13 cellular contexts compared by ENCODE assay signal in the genomic region with DNA sequence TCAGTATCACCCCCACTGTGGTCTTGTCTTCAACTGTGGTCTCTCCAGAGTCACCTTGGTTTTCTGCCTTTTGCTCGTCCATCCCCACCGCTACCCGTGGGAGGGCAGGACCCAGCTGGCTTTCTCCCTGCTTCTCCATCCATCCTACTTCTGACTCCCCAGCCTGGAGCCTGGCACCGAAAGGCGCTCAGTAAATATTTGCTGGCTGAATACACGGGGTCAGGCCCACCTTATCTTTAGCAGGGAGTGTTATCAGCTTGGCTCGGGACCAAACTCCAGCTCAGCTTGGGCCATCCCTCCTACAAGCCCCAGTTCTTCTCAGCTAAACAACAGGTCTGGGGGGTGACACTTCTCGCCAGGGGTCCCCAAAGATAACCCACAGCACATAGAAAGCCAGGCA.
DNase-seq lines count a peak whose midpoint lies in the region; ATAC-seq lines count a peak whose summit lies in the region.
"Had no signal": no experiment of that assay in that cellular context is flagged by ENCODE, and none has a peak within 500 bp of the region (broad histone marks: within the 10 kb centered on the region; RNA-seq: fewer than 3 reads in every experiment).

No MANE protein-coding gene starts in this region.

- peak overlapping the region; percentile 14 for H3K27ac ChIP-seq in effector memory CD4-positive, alpha-beta T cell (ENCODE audit: insufficient read depth, low read length, poor library complexity, severe bottlenecking)
- no peak overlapping the region for H3K27ac ChIP-seq in neuronal stem cell (replicated peaks; ENCODE audit: low read length)
- H3K27ac ChIP-seq: parathyroid adenoma, suprapubic skin had no signal

- peaks cover 1% of the 10 kb centered on the region for H3K36me3 Mint-ChIP-seq in activated CD4-positive, alpha-beta T cell treated with anti-CD3 and anti-CD28 coated beads, Interleukin-2, amount 10 ng/mL, durations not matched to agents 24 days and 14 days (ENCODE audit: low read depth)
- H3K36me3 Mint-ChIP-seq in activated CD4-positive, alpha-beta T cell treated with anti-CD3 and anti-CD28 coated beads for 36 hours (ENCODE audit: low read depth): no peaks in the 10 kb centered on the region

- peaks cover 32% of the 10 kb centered on the region for H3K27me3 Mint-ChIP-seq in activated CD4-positive, alpha-beta T cell treated with anti-CD3 and anti-CD28 coated beads, Interleukin-2, amount 10 ng/mL, durations not matched to agents 24 days and 14 days
- peaks cover 11% of the 10 kb centered on the region for H3K27me3 Mint-ChIP-seq in activated CD4-positive, alpha-beta T cell treated with anti-CD3 and anti-CD28 coated beads for 36 hours

- H3K36me3 ChIP-seq in effector memory CD4-positive, alpha-beta T cell (ENCODE audit: control insufficient read depth, insufficient read depth, low read length): no peaks in the 10 kb centered on the region
- H3K36me3 ChIP-seq in neuronal stem cell (replicated peaks in 1 of 2; ENCODE audit: control insufficient read depth in 2 of 2, insufficient read depth in 2 of 2, low read length in 2 of 2): no peaks in the 10 kb centered on the region
- H3K36me3 ChIP-seq: suprapubic skin had no signal

- H3K4me1 ChIP-seq in effector memory CD4-positive, alpha-beta T cell (ENCODE audit: control insufficient read depth, insufficient read depth, low read length, poor library complexity, severe bottlenecking): peaks cover 65% of the 10 kb centered on the region
- no peaks in the 10 kb centered on the region for H3K4me1 ChIP-seq in neuronal stem cell (ENCODE audit: control insufficient read depth in 2 of 2, insufficient read depth in 1 of 2, low read depth in 1 of 2, low read length in 2 of 2)

- H3K4me2 ChIP-seq in neuronal stem cell (ENCODE audit: insufficient read depth, low read length, poor library complexity, severe bottlenecking): no peak overlapping the region

- intact Hi-C loops in activated CD4-positive, alpha-beta T cell treated with anti-CD3 and anti-CD28 coated beads, Interleukin-2, amount 10 ng/mL, durations not matched to agents 24 days and 14 days (cut with micrococcal nuclease): loop anchor here (10.0 kb wide), 1 partner anchor 62 kb away; the partner anchor contains the start of gene KLF2
- intact Hi-C loops in activated CD4-positive, alpha-beta T cell treated with anti-CD3 and anti-CD28 coated beads for 36 hours (cut with DNase I, micrococcal nuclease): no loop called here

- no peak for DNase-seq in activated CD4-positive, alpha-beta T cell treated with anti-CD3 and anti-CD28 coated beads, Interleukin-2, amount 10 ng/mL, durations not matched to agents 24 days and 14 days
- no peak for DNase-seq in activated CD4-positive, alpha-beta T cell treated with anti-CD3 and anti-CD28 coated beads for 36 hours
- peak; percentile 83 for DNase-seq in NCI-H1092 (lab: John Stamatoyannopoulos, UW)
- DNase-seq in effector memory CD4-positive, alpha-beta T cell: no peak
- no peak for DNase-seq in neuronal stem cell (ENCODE audit: low spot score)
- DNase-seq in stimulated activated CD4-positive, alpha-beta T cell treated with anti-CD3 and anti-CD28 coated beads, Interleukin-12 subunit alpha, Interleukin-12 subunit beta, amount 100 ng/mL, for 4 hours: no peak
- DNase-seq in NCI-H2171 (lab: John Stamatoyannopoulos, UW): no peak
- DNase-seq: cerebellar nuclear complex, NCI-H1694 treated with DMSO at 0.1 percent for 48 hours had no signal

- H3K18ac ChIP-seq in neuronal stem cell (ENCODE audit: low read length): no peak overlapping the region

- no peak overlapping the region for H2BK12ac ChIP-seq in neuronal stem cell (ENCODE audit: low read length)

- no CpG with 5 or more reads among the region's 8 CpGs for WGBS in neuronal stem cell (ENCODE audit: extremely low coverage in 2 of 2, insufficient read length in 2 of 2, insufficient replicate concordance in 1 of 2), 2 donors

- H2BK5ac ChIP-seq in neuronal stem cell (ENCODE audit: low read length): peak overlapping the region; percentile 39

- H2AFZ ChIP-seq in neuronal stem cell (ENCODE audit: low read length): no peak overlapping the region
- H2AFZ ChIP-seq: parathyroid adenoma had no signal

- no peak overlapping the region for H2BK15ac ChIP-seq in neuronal stem cell (ENCODE audit: low read length)

- no peak overlapping the region for H3K27ac Mint-ChIP-seq in activated CD4-positive, alpha-beta T cell treated with anti-CD3 and anti-CD28 coated beads, Interleukin-2, amount 10 ng/mL, durations not matched to agents 24 days and 14 days
- H3K27ac Mint-ChIP-seq in activated CD4-positive, alpha-beta T cell treated with anti-CD3 and anti-CD28 coated beads for 36 hours: no peak overlapping the region
- H3K27ac Mint-ChIP-seq: activated T-helper 1 cell treated with anti-CD3 and anti-CD28 coated beads, Interleukin-12 subunit alpha, Interleukin-12 subunit beta, Interleukin-2, Interleukin-4 antibody, amounts not matched to agents 30 ng/mL and 10 ng/mL and 1 ng/mL, durations not matched to agents 14 hours and 24 hours and 36 hours had no signal

- H3K4ac ChIP-seq in neuronal stem cell (ENCODE audit: low read length): no peak overlapping the region

- H3K9me3 ChIP-seq in effector memory CD4-positive, alpha-beta T cell (ENCODE audit: control insufficient read depth, low read length): no peaks in the 10 kb centered on the region
- H3K9me3 ChIP-seq in neuronal stem cell (replicated peaks in 1 of 2; ENCODE audit: control insufficient read depth in 2 of 2, insufficient read depth in 1 of 2, low read depth in 1 of 2, low read length in 2 of 2): no peaks in the 10 kb centered on the region
- H3K9me3 ChIP-seq: suprapubic skin had no signal

- H4K91ac ChIP-seq in neuronal stem cell (ENCODE audit: low read depth, low read length, poor library complexity): no peak overlapping the region

- H3K9ac ChIP-seq in neuronal stem cell (ENCODE audit: low read depth, low read length, poor library complexity): no peak overlapping the region
- H3K9ac ChIP-seq: parathyroid adenoma had no signal

- ATAC-seq in activated CD4-positive, alpha-beta T cell treated with anti-CD3 and anti-CD28 coated beads for 36 hours: no peak
- no peak for ATAC-seq in GM21528 (IDR thresholded peaks at IDR 0.05; ENCODE audit: low FRiP score, unreplicated experiment)

- no peaks in the 10 kb centered on the region for H3K9me3 Mint-ChIP-seq in activated CD4-positive, alpha-beta T cell treated with anti-CD3 and anti-CD28 coated beads, Interleukin-2, amount 10 ng/mL, durations not matched to agents 24 days and 14 days
- no peaks in the 10 kb centered on the region for H3K9me3 Mint-ChIP-seq in activated CD4-positive, alpha-beta T cell treated with anti-CD3 and anti-CD28 coated beads for 36 hours (ENCODE audit: low read depth)
- H3K9me3 Mint-ChIP-seq: activated T-helper 1 cell treated with anti-CD3 and anti-CD28 coated beads, Interleukin-12 subunit alpha, Interleukin-12 subunit beta, Interleukin-2, Interleukin-4 antibody, amounts not matched to agents 30 ng/mL and 10 ng/mL and 1 ng/mL, durations not matched to agents 14 hours and 24 hours and 36 hours had no signal

- peak overlapping the region; percentile 47 for H3K14ac ChIP-seq in neuronal stem cell (ENCODE audit: low read length)

- H3K4me1 Mint-ChIP-seq in activated CD4-positive, alpha-beta T cell treated with anti-CD3 and anti-CD28 coated beads, Interleukin-2, amount 10 ng/mL, durations not matched to agents 24 days and 14 days: peaks cover 48% of the 10 kb centered on the region
- peaks cover 38% of the 10 kb centered on the region for H3K4me1 Mint-ChIP-seq in activated CD4-positive, alpha-beta T cell treated with anti-CD3 and anti-CD28 coated beads for 36 hours

- H2AK5ac ChIP-seq in neuronal stem cell (ENCODE audit: low read depth, low read length): no peak overlapping the region

- no peak overlapping the region for H3K23ac ChIP-seq in neuronal stem cell (ENCODE audit: low read depth, low read length, poor library complexity)

- peaks cover 2% of the 10 kb centered on the region for H3K79me1 ChIP-seq in neuronal stem cell (ENCODE audit: low read depth, low read length)

- peak overlapping the region; percentile 39 for H3K4me3 ChIP-seq in effector memory CD4-positive, alpha-beta T cell (ENCODE audit: insufficient read depth, low read depth, low read length, poor library complexity, severe bottlenecking)
- no peak overlapping the region for H3K4me3 ChIP-seq in neuronal stem cell (ENCODE audit: low read length in 2 of 2)
- H3K4me3 ChIP-seq: suprapubic skin had no signal

- CTCF ChIA-PET in activated CD4-positive, alpha-beta T cell treated with anti-CD3 and anti-CD28 coated beads for 36 hours (lab: Charles Lee): interaction anchor here (0.9 to 1.9 kb wide), 3 partner anchors 17 to 180 kb away, joined by 4 to 6 read pairs (median 5); no protein-coding TSS in a partner anchor

- no peaks in the 10 kb centered on the region for H3K27me3 ChIP-seq in effector memory CD4-positive, alpha-beta T cell (replicated peaks; ENCODE audit: control insufficient read depth, insufficient read depth, low read length, poor library complexity, severe bottlenecking)
- H3K27me3 ChIP-seq in neuronal stem cell (ENCODE audit: control insufficient read depth in 3 of 3, insufficient read depth in 3 of 3, low read depth in 1 of 3, low read length in 3 of 3): peaks cover 0 to 14% (median 0%) of the 10 kb centered on the region in 3 experiments
- H3K27me3 ChIP-seq: suprapubic skin had no signal

- H3K4me3 Mint-ChIP-seq in activated CD4-positive, alpha-beta T cell treated with anti-CD3 and anti-CD28 coated beads, Interleukin-2, amount 10 ng/mL, durations not matched to agents 24 days and 14 days: peak overlapping the region; percentile 46
- no peak overlapping the region for H3K4me3 Mint-ChIP-seq in activated CD4-positive, alpha-beta T cell treated with anti-CD3 and anti-CD28 coated beads for 36 hours

- POLR2A ChIA-PET in activated CD4-positive, alpha-beta T cell treated with anti-CD3 and anti-CD28 coated beads for 36 hours (lab: Charles Lee): no interaction called here

- H4K8ac ChIP-seq in neuronal stem cell (ENCODE audit: low read depth, low read length): peak overlapping the region; percentile 43

- no peak overlapping the region for H2BK120ac ChIP-seq in neuronal stem cell (ENCODE audit: low read depth, low read length)
